8 cellular contexts compared by ENCODE assay signal in the genomic region with DNA sequence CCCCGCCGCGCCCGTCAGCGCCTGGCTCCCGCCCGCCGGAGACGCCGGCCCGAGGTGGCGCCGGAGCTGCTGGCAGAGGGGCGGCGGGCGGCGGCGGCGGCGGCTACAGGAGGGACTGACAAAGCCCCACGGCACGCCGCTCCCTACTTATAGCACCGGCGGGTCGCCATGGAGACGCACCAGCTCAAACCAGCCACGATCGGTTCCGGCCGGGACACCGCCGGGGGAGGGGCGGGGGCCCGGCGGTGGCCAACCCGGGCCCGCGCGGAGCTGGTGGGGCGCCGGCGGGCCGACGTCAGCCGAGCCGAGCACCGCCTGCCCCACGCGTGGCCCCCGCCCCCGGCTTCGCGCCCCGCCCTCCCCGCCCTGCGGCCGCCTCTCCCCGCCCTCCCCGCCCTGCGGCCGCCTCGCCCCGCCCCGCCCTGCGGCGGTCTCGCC.
DNase-seq lines count a peak whose midpoint lies in the region; ATAC-seq and TF ChIP-seq lines count a peak whose summit lies in the region.

ODC1 (minus strand) TSS at position 120 of the 438 bp plus-strand sequence. CDS start 3,295 bp downstream, outside the sequence.

- TF ChIP-seq POLR2A in GM19099 (IDR thresholded peaks at IDR 0.05; ENCODE audit: extremely low read depth, insufficient read length, low read depth): peak; percentile 99

- DNase-seq in AG09309 (ENCODE audit: low read depth) (peak; percentile 56), NCI-H446 treated with DMSO at 0.1 percent for 48 hours (lab: John Stamatoyannopoulos, UW) (peak; percentile 90), cerebellar cortex (ENCODE audit: low spot score) (peak; percentile 85), kidney tubule cell (ENCODE audit: low spot score) (peak; percentile 97)
- DNase-seq in stimulated activated CD4-positive, alpha-beta T cell treated with anti-CD3 and anti-CD28 coated beads, Interleukin-1b, Interleukin-23, amount 100 ng/mL, for 24 hours (ENCODE audit: low read depth in 4 of 4, low spot score in 1 of 4): peak; percentile 98 to 99 (median 98)

- H3K4me3 ChIP-seq in AG09309 (ENCODE audit: control insufficient read depth, low read depth, low read length): peak within 1 kb of the TSS; percentile 63

- peak; percentile 38 for ATAC-seq in HG03378 (IDR thresholded peaks at IDR 0.05; ENCODE audit: unreplicated experiment)
- peak; percentile 84 to 88 for ATAC-seq in activated CD4-positive, CD25-positive, alpha-beta regulatory T cell treated with anti-CD3 and anti-CD28 coated beads, Interleukin-2, amount 50 U/mL, for 24 hours

- no peak for TF ChIP-seq CTCF in AG09309 (IDR thresholded peaks at IDR 0.05; ENCODE audit: control insufficient read depth, insufficient read depth, low read depth, low read length, missing control alignments)

Comparison
In these comparisons a context has a peak if more than half of its experiments do, and no peak if none do; other contexts are left out.
1. Peak in every context shown above with its lines: DNase-seq, ATAC-seq and H3K4me3 ChIP-seq.